29 cellular contexts compared by ENCODE assay signal in the genomic region with DNA sequence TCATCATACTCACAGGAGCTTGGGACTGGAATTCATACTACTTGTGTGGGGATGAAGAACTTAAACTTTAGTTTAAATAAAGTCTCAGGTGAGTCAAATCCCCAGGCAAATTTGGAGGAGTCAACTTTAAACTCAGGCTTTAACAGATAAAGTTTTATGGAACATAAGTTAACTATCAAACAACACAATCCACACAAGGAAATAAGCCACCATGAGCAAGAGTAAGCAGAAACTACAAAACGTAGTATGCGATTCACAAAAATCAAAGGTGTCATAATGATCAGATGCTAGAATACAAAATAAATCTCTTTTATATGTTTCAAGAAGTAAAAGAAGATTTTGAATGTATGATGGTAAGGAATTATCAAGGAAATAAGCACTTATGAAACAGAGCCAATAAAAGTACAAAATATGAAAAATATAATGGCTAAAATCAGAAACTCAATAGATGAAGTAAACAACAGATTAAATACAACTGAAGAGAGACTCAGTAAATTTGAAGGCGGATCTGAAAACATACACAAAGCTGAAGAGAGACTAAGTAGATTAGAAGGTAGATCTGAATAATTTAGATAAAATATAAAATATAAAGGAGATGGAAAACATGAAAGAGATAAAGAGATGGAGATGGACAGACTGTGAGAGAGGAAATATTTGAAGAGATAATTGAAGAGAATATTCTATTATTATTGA.
"Had no signal": no experiment of that assay in that cellular context is flagged by ENCODE, and none has a peak within 500 bp of the region (broad histone marks: within the 10 kb centered on the region; RNA-seq: fewer than 3 reads in every experiment).

No MANE protein-coding gene starts in this region.

- H3K9me3 Mint-ChIP-seq: effector memory CD8-positive, alpha-beta T cell had no signal

- H3K27ac ChIP-seq: colonic mucosa, coronary artery, dorsolateral prefrontal cortex, epithelial cell of prostate, esophagus muscularis mucosa, esophagus squamous epithelium, foreskin keratinocyte, gastrocnemius medialis, gastroesophageal sphincter, heart left ventricle, heart right ventricle, hepatocyte had no signal

- H3K4me2 ChIP-seq: hepatocyte had no signal

- FAIRE-seq: endometrium, endothelial cell of umbilical vein, frontal cortex had no signal

- H3K79me2 ChIP-seq: hepatocyte had no signal

- H3K9me3 ChIP-seq: colonic mucosa, gastrocnemius medialis had no signal

- H3K36me3 ChIP-seq: colonic mucosa, esophagus muscularis mucosa, esophagus squamous epithelium, gastrocnemius medialis, gastroesophageal sphincter, heart left ventricle, heart right ventricle had no signal

- H3K4me1 ChIP-seq: colonic mucosa, esophagus squamous epithelium, foreskin keratinocyte, gastrocnemius medialis, gastroesophageal sphincter, heart left ventricle, heart right ventricle had no signal

- H3K4me3 Mint-ChIP-seq: dendritic cell treated with granulocyte-macrophage colony-stimulating factor and Interleukin-4, amounts not matched to agents 40 ng/mL and 50 ng/mL, for 4 days; effector memory CD8-positive, alpha-beta T cell had no signal

- DNase-seq: colonic mucosa; cortex of kidney; dermis blood vessel endothelial cell; dorsolateral prefrontal cortex; effector CD4-positive, alpha-beta T cell; effector CD8-positive, alpha-beta T cell; effector memory CD4-positive, alpha-beta T cell; effector memory CD8-positive, alpha-beta T cell; erythroblast; esophagus squamous epithelium; foreskin fibroblast; foreskin keratinocyte; foreskin melanocyte; gastrocnemius medialis; glutamatergic neuron; head of caudate nucleus; heart left ventricle; heart right ventricle; hippocampal formation had no signal

- ATAC-seq: effector memory CD8-positive, alpha-beta T cell; esophagus mucosa; foreskin keratinocyte; gastrocnemius medialis; gastroesophageal sphincter; heart left ventricle; heart right ventricle had no signal

- H3K4me3 ChIP-seq: colonic mucosa, coronary artery, dorsolateral prefrontal cortex, esophagus muscularis mucosa, esophagus squamous epithelium, gastrocnemius medialis, gastroesophageal sphincter, heart left ventricle, heart right ventricle, hepatocyte had no signal

- H3K27ac Mint-ChIP-seq: dendritic cell treated with granulocyte-macrophage colony-stimulating factor and Interleukin-4, amounts not matched to agents 40 ng/mL and 50 ng/mL, for 4 days; effector memory CD8-positive, alpha-beta T cell had no signal

- H3K27me3 ChIP-seq: colonic mucosa, esophagus muscularis mucosa, esophagus squamous epithelium, gastroesophageal sphincter, hepatocyte had no signal

- H2AFZ ChIP-seq: hepatocyte had no signal
